In the genomic region with DNA sequence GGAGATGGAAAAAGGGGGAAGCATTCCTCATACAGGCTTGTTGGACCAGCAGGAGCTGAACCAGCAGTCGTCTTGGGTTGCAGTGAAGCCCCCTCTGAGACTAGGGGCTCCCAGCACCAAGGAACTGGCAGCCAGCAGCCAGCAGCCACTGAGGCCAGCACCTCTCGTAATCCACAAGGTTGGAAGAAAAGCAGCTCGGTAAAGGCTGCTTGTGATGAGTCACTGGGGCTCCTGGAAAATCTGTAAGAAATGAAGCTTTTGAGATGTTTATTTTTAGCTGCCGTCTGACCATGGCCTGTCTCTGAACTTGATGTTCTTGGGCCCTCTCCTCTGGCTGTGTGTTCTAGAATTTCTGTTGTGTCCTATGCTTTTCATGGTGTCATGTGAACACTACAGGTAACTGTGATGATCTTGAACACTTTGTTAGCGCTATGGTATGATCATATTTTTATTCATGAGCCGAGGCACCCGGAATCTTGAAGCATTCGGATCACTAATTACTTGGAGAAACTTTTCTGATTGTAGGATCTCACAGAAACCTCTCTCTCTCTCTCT, we compare ENCODE assay signal across 13 cellular contexts. TPM values are rescaled to one million over a fixed set of nuclear protein-coding genes. Genes with fewer than 3 reads are reported as not detected.
DNase-seq lines count a peak whose midpoint lies in the region; ATAC-seq, FAIRE-seq and TF ChIP-seq lines count a peak whose summit lies in the region.
"Had no signal": no experiment of that assay in that cellular context is flagged by ENCODE, and none has a peak within 500 bp of the region (broad histone marks: within the 10 kb centered on the region; RNA-seq: fewer than 3 reads in every experiment).

No MANE protein-coding gene starts in this region.

- 57% methylated on average over 8 of the region's 8 CpGs for WGBS in smooth muscle cell (ENCODE audit: low lambda C conversion rate)

- H3K27ac Mint-ChIP-seq in nephron progenitor cell = no peak overlapping the region
- no peak overlapping the region for H3K27ac Mint-ChIP-seq in activated CD8-positive, alpha-beta T cell treated with anti-CD3 and anti-CD28 coated beads, Interleukin-2, amount 10 ng/mL, durations not matched to agents 7 days and 5 days

- FAIRE-seq in GM19239 (lab: Jason Lieb, UNC) = no peak

- DNase-seq in GM03348 (ENCODE audit: low spot score) (peak; percentile 54), amniotic epithelial cell (ENCODE audit: low read depth) (peak; percentile 82), fibroblast of the aortic adventitia (ENCODE audit: low read depth) (peak; percentile 62), smooth muscle cell (lab: John Stamatoyannopoulos, UW; ENCODE audit: unreplicated experiment) (no peak), nephron progenitor cell (no peak), GM19239 (ENCODE audit: insufficient read length, low spot score) (no peak), NCI-H2081 treated with DMSO at 0.1 percent for 48 hours (lab: John Stamatoyannopoulos, UW) (no peak)
- no peak for DNase-seq in activated CD8-positive, alpha-beta T cell treated with anti-CD3 and anti-CD28 coated beads, Interleukin-2, amount 10 ng/mL, durations not matched to agents 7 days and 5 days
- DNase-seq: Caco-2; NCI-H1930; stimulated activated CD8-positive, alpha-beta memory T cell treated with anti-CD3 and anti-CD28 coated beads, Interleukin-4, amount 100 ng/mL, for 48 hours had no signal

- peak overlapping the region; percentile 29 for H3K4me2 ChIP-seq in smooth muscle cell

- H3K27ac ChIP-seq in smooth muscle cell (ENCODE audit: low read depth) = peak overlapping the region; percentile 89

- H3K4me3 Mint-ChIP-seq in nephron progenitor cell = no peak overlapping the region
- H3K4me3 Mint-ChIP-seq in activated CD8-positive, alpha-beta T cell treated with anti-CD3 and anti-CD28 coated beads, Interleukin-2, amount 10 ng/mL, durations not matched to agents 7 days and 5 days = no peak overlapping the region
- H3K4me3 Mint-ChIP-seq: memory B cell had no signal

- H3K79me2 ChIP-seq in smooth muscle cell (ENCODE audit: low read depth) = no peaks in the 10 kb centered on the region

- no peak overlapping the region for H3K9ac ChIP-seq in smooth muscle cell (ENCODE audit: low read depth)

- H4K20me1 ChIP-seq in smooth muscle cell (ENCODE audit: low read depth) = no peaks in the 10 kb centered on the region

- H3K27me3 Mint-ChIP-seq in nephron progenitor cell (ENCODE audit: low read depth, poor library complexity) = peaks cover 4% of the 10 kb centered on the region
- peaks cover 11% of the 10 kb centered on the region for H3K27me3 Mint-ChIP-seq in activated CD8-positive, alpha-beta T cell treated with anti-CD3 and anti-CD28 coated beads, Interleukin-2, amount 10 ng/mL, durations not matched to agents 7 days and 5 days (ENCODE audit: low read depth)
- H3K27me3 Mint-ChIP-seq: memory B cell had no signal

- peaks cover 51% of the 10 kb centered on the region for H3K4me1 Mint-ChIP-seq in nephron progenitor cell
- peaks cover 9% of the 10 kb centered on the region for H3K4me1 Mint-ChIP-seq in activated CD8-positive, alpha-beta T cell treated with anti-CD3 and anti-CD28 coated beads, Interleukin-2, amount 10 ng/mL, durations not matched to agents 7 days and 5 days (ENCODE audit: low read depth)

- POLR2A ChIA-PET in activated CD8-positive, alpha-beta T cell treated with anti-CD3 and anti-CD28 coated beads, Interleukin-2, amount 10 ng/mL, durations not matched to agents 7 days and 5 days (lab: Charles Lee) = no interaction called here

- H3K9me3 ChIP-seq in smooth muscle cell (replicated peaks; ENCODE audit: low read depth) = no peaks in the 10 kb centered on the region
- H3K9me3 ChIP-seq: Caco-2 had no signal

- no peaks in the 10 kb centered on the region for H3F3A ChIP-seq in smooth muscle cell (ENCODE audit: low read depth)

- no peak for TF ChIP-seq CTCF in fibroblast of the aortic adventitia (IDR thresholded peaks at IDR 0.05; ENCODE audit: insufficient read depth, low read length)
- TF ChIP-seq CTCF in smooth muscle cell (IDR thresholded peaks at IDR 0.05; ENCODE audit: borderline replicate concordance, insufficient read depth, poor library complexity, severe bottlenecking) = no peak
- TF ChIP-seq CTCF in nephron progenitor cell (IDR thresholded peaks at IDR 0.05) = no peak

- H3K4me1 ChIP-seq in smooth muscle cell (ENCODE audit: low read depth) = no peaks in the 10 kb centered on the region
- H3K4me1 ChIP-seq: Caco-2 had no signal

- no peaks in the 10 kb centered on the region for H3K36me3 ChIP-seq in smooth muscle cell (ENCODE audit: low read depth)

- no peaks in the 10 kb centered on the region for H3K27me3 ChIP-seq in smooth muscle cell (ENCODE audit: low read depth)

- no peak for ATAC-seq in activated CD8-positive, alpha-beta T cell treated with anti-CD3 and anti-CD28 coated beads, Interleukin-2, amount 10 ng/mL, durations not matched to agents 7 days and 5 days
- ATAC-seq: Panc1 had no signal

- H3K9me3 Mint-ChIP-seq in nephron progenitor cell = peaks cover 51% of the 10 kb centered on the region
- no peaks in the 10 kb centered on the region for H3K9me3 Mint-ChIP-seq in activated CD8-positive, alpha-beta T cell treated with anti-CD3 and anti-CD28 coated beads, Interleukin-2, amount 10 ng/mL, durations not matched to agents 7 days and 5 days (ENCODE audit: insufficient read depth)
- H3K9me3 Mint-ChIP-seq: memory B cell had no signal

- peaks cover 10% of the 10 kb centered on the region for H3K36me3 Mint-ChIP-seq in nephron progenitor cell (ENCODE audit: low read depth)
- no peaks in the 10 kb centered on the region for H3K36me3 Mint-ChIP-seq in activated CD8-positive, alpha-beta T cell treated with anti-CD3 and anti-CD28 coated beads, Interleukin-2, amount 10 ng/mL, durations not matched to agents 7 days and 5 days (ENCODE audit: low read depth)

- no peak overlapping the region for H2AFZ ChIP-seq in smooth muscle cell (ENCODE audit: low read depth)

- CTCF ChIA-PET in activated CD8-positive, alpha-beta T cell treated with anti-CD3 and anti-CD28 coated beads, Interleukin-2, amount 10 ng/mL, durations not matched to agents 7 days and 5 days (lab: Charles Lee) = interaction anchor here (3.4 kb wide), 1 partner anchor 15 kb away, joined by 8 read pairs; no protein-coding TSS in a partner anchor

- no peak overlapping the region for H3K4me3 ChIP-seq in fibroblast of the aortic adventitia (ENCODE audit: low read depth, low read length)
- no peak overlapping the region for H3K4me3 ChIP-seq in smooth muscle cell

RNA-seq across cellular contexts. Expression of a gene that starts 18.6 kb away (rescaled TPM):
- total RNA-seq in fibroblast of the aortic adventitia (ENCODE audit: low replicate concordance) = 6.7 and 15.1 TPM in 2 replicates
- total RNA-seq in smooth muscle cell = 2.5 and 3.0 TPM in 2 replicates
- 2.1 and 3.1 TPM in 2 replicates for polyA plus RNA-seq in smooth muscle cell
- total RNA-seq in activated CD8-positive, alpha-beta T cell treated with anti-CD3 and anti-CD28 coated beads, Interleukin-2, amount 10 ng/mL, durations not matched to agents 7 days and 5 days = not detected

Comparison
In these comparisons a context has a peak if more than half of its experiments do, and no peak if none do; other contexts are left out.
1. DNase-seq: peak in GM03348 (single experiment), amniotic epithelial cell (single experiment) and fibroblast of the aortic adventitia (single experiment); none in smooth muscle cell (single experiment), nephron progenitor cell (single experiment), GM19239 (single experiment), activated CD8-positive, alpha-beta T cell treated with anti-CD3 and anti-CD28 coated beads, Interleukin-2, amount 10 ng/mL, durations not matched to agents 7 days and 5 days (single experiment) and NCI-H2081 treated with DMSO at 0.1 percent for 48 hours (single experiment).